1 cellular context compared by ENCODE assay signal in the genomic region with DNA sequence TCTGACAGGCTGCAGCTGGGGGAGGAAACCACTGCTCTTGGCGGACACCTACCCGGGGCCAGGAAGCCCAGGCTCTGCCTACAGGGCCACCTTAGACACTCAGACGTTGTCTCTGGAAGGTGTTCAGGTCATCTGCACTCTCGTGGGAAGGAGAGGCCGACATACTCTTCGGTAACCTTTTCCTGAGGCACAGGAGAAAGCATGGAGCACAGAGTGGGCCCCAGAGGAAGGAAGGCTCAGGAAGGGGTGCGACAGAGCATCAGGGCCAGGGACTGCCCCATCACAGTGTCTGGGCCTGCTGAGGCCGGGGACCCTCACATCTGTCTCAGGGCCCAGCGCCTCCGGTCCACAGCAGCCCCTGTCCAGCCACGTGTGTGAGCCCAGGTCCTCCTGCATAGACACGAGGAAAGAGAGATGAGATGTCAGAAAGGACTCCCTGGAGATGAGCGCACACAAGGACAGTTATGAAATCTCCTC.
TF ChIP-seq lines count a peak whose summit lies in the region.

No MANE protein-coding gene starts in this region.

TF ChIP-seq in IMR-90, 13 proteins besides CTCF, POLR2A, EP300 and RAD21:
- TF ChIP-seq MAZ (IDR thresholded peaks at IDR 0.05; ENCODE audit: borderline replicate concordance, low read depth, low read length) (no peak), FOS (IDR thresholded peaks at IDR 0.05; ENCODE audit: low read depth, low read length) (no peak), CEBPB (IDR thresholded peaks at IDR 0.05; ENCODE audit: low read depth, low read length) (no peak), MAFK (IDR thresholded peaks at IDR 0.05; ENCODE audit: low read depth, low read length) (no peak), BHLHE40 (IDR thresholded peaks at IDR 0.05; ENCODE audit: low read depth, low read length) (no peak), SMC3 (IDR thresholded peaks at IDR 0.05; ENCODE audit: low read depth, low read length) (no peak), RFX5 (IDR thresholded peaks at IDR 0.05; ENCODE audit: low read depth, low read length) (no peak), MXI1 (IDR thresholded peaks at IDR 0.05; ENCODE audit: borderline replicate concordance, low read depth, low read length) (no peak), RCOR1 (IDR thresholded peaks at IDR 0.05; ENCODE audit: insufficient replicate concordance, low read length) (no peak), CHD1 (IDR thresholded peaks at IDR 0.05; ENCODE audit: low read depth, low read length) (no peak), NFE2L2 (IDR thresholded peaks at IDR 0.05; ENCODE audit: low read depth, low read length) (no peak)
- TF ChIP-seq, protein P1, sequence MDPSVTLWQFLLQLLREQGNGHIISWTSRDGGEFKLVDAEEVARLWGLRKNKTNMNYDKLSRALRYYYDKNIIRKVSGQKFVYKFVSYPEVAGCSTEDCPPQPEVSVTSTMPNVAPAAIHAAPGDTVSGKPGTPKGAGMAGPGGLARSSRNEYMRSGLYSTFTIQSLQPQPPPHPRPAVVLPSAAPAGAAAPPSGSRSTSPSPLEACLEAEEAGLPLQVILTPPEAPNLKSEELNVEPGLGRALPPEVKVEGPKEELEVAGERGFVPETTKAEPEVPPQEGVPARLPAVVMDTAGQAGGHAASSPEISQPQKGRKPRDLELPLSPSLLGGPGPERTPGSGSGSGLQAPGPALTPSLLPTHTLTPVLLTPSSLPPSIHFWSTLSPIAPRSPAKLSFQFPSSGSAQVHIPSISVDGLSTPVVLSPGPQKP (IDR thresholded peaks at IDR 0.05; ENCODE audit: borderline replicate concordance, low read depth, low read length), result no peak
- TF ChIP-seq, protein P2, sequence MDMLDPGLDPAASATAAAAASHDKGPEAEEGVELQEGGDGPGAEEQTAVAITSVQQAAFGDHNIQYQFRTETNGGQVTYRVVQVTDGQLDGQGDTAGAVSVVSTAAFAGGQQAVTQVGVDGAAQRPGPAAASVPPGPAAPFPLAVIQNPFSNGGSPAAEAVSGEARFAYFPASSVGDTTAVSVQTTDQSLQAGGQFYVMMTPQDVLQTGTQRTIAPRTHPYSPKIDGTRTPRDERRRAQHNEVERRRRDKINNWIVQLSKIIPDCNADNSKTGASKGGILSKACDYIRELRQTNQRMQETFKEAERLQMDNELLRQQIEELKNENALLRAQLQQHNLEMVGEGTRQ (IDR thresholded peaks at IDR 0.05; ENCODE audit: low read depth, low read length), result no peak
